ENCODE assay signal across 23 cellular contexts in the genomic region with DNA sequence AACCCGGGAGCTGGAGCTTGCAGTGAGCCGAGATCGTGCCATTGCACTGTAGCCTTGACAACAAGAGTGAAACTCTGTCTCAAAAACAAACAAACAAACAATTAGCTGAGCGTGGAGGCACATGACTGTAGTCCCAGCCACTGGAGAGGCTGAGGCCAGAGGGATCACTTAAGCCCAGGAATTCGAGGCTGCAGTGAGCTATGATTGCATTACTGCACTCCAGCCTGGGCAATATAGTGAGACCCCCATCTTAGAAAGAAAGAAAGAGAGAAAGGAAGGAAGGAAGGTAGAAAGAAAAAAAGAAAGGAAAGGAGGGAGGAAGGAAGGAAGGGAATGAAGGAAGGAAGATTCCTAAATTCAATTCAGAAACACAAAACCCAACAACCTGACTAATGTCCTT. TPM values are rescaled to one million over a fixed set of nuclear protein-coding genes. Genes with fewer than 3 reads are reported as not detected.
DNase-seq lines count a peak whose midpoint lies in the region; ATAC-seq, FAIRE-seq and TF ChIP-seq lines count a peak whose summit lies in the region.
"Had no signal": no experiment of that assay in that cellular context is flagged by ENCODE, and none has a peak within 500 bp of the region (broad histone marks: within the 10 kb centered on the region; RNA-seq: fewer than 3 reads in every experiment).

No MANE protein-coding gene starts in this region.

- H3K36me3 ChIP-seq in K562 (ENCODE audit: control insufficient read depth, insufficient read depth, low read length), result no peaks in the 10 kb centered on the region
- H3K36me3 ChIP-seq: neutrophil, right atrium auricular region, transverse colon had no signal

- H3K4me1 Mint-ChIP-seq in HFFc6 (ENCODE audit: low read depth) (peaks cover 24% of the 10 kb centered on the region), neural crest cell (peaks cover 23% of the 10 kb centered on the region)

- H3K9me3 ChIP-seq in K562 (replicated peaks; ENCODE audit: control insufficient read depth, insufficient read depth, low read depth, low read length), result no peaks in the 10 kb centered on the region
- H3K9me3 ChIP-seq: neutrophil, right atrium auricular region, transverse colon had no signal

- no peak for TF ChIP-seq CTCF in HFFc6 (IDR thresholded peaks at IDR 0.05)
- no peak for TF ChIP-seq CTCF in K562 (IDR thresholded peaks at IDR 0.05 in 2 of 3, conservative IDR thresholded peaks at IDR 0.05 in 1 of 3; ENCODE audit: insufficient read depth in 2 of 3, low read depth in 1 of 3, low read length in 3 of 3)
- no peak for TF ChIP-seq CTCF in neural crest cell (conservative IDR thresholded peaks at IDR 0.05)
- TF ChIP-seq CTCF in lower leg skin (IDR thresholded peaks at IDR 0.05), result no peak

- peaks cover 18 to 34% of the 10 kb centered on the region in 2 experiments; a peak in 4 of 5 replicates for H3K4me1 ChIP-seq in K562 (replicated peaks in 1 of 2; ENCODE audit: control insufficient read depth in 2 of 2, insufficient read depth in 2 of 2, low read length in 2 of 2)

- H3K4me3 ChIP-seq in K562 (no peak overlapping the region), lower leg skin (ENCODE audit: low read depth, poor library complexity, severe bottlenecking) (no peak overlapping the region)
- H3K4me3 ChIP-seq: right atrium auricular region, transverse colon had no signal

- no peak for TF ChIP-seq EP300 in K562 (IDR thresholded peaks at IDR 0.05; ENCODE audit: low read length)

- TF ChIP-seq POLR2A in K562 (conservative IDR thresholded peaks at IDR 0.05), result no peak
- TF ChIP-seq POLR2A in lower leg skin (IDR thresholded peaks at IDR 0.05), result no peak

- 50% methylated on average over 5 of the region's 5 CpGs for WGBS in K562 (ENCODE audit: insufficient coverage, low coverage, missing lambda C conversion rate)
- 22% methylated on average over 5 of the region's 5 CpGs for WGBS in lower leg skin, 2 donors

- in situ Hi-C loops in K562 (cut with MboI), result no loop called here
- in situ Hi-C loops in KBM-7 (cut with MboI; ENCODE audit: low pct_unique_long_range_greater_than_20kb, low sequenced_read_pairs), result no loop called here

- H3K9ac ChIP-seq in K562 (ENCODE audit: insufficient read depth in 1 of 2, low read depth in 2 of 2, low read length in 2 of 2), result no peak overlapping the region

- POLR2A ChIA-PET in K562 (lab: Yijun Ruan, JAX), result interaction anchor here (0.8 kb wide), 1 partner anchor 39 kb away, joined by 3 read pairs; no protein-coding TSS in a partner anchor

- no peak overlapping the region for H3K27ac Mint-ChIP-seq in HFFc6
- no peak overlapping the region for H3K27ac Mint-ChIP-seq in neural crest cell (ENCODE audit: unreplicated experiment)
- H3K27ac Mint-ChIP-seq: T-helper 1 cell treated with Interleukin-12 subunit alpha and Interleukin-12 subunit beta and Interleukin-4 antibody, amounts not matched to agents 30 μg/mL and 1 μg/mL, for 36 hours had no signal

- no TSS peak for BruUV-seq in K562 (replicated peaks; lab: Mats Ljungman, UMichigan)

- no peaks in the 10 kb centered on the region for H3K79me2 ChIP-seq in K562 (ENCODE audit: control insufficient read depth, insufficient read depth, low read length)

- no peaks in the 10 kb centered on the region for H3K36me3 Mint-ChIP-seq in HFFc6 (ENCODE audit: low read depth)
- H3K36me3 Mint-ChIP-seq in neural crest cell (ENCODE audit: low read depth), result no peaks in the 10 kb centered on the region
- H3K36me3 Mint-ChIP-seq: CD8-positive, alpha-beta memory T cell had no signal

- TF ChIP-seq RAD21 in K562 (CRISPR knock-in tag; conservative IDR thresholded peaks at IDR 0.05 in 1 of 2, IDR thresholded peaks at IDR 0.05 in 1 of 2), result no peak

- DNase-seq in NCI-H2081 (lab: John Stamatoyannopoulos, UW), result peak; percentile 15 to 24
- DNase-seq in NCI-H2081 treated with DMSO at 0.1 percent for 48 hours (lab: John Stamatoyannopoulos, UW), result no peak
- peak; percentile 24 for DNase-seq in HFFc6
- no peak for DNase-seq in K562 (ENCODE audit: extremely low read depth in 1 of 4, low spot score in 3 of 4)
- DNase-seq in neural crest cell (ENCODE audit: low read depth, low spot score), result no peak
- DNase-seq in lower leg skin (ENCODE audit: low spot score in 2 of 2), result no peak
- DNase-seq in KBM-7, result no peak
- no peak for DNase-seq in stimulated activated CD4-positive, alpha-beta T cell treated with anti-CD3 and anti-CD28 coated beads, Interleukin-4, amount 100 ng/mL, for 4 hours
- DNase-seq: amygdala; CD8-positive, alpha-beta memory T cell; central memory CD4-positive, alpha-beta T cell; foreskin fibroblast; GOT3; kidney glomerular epithelial cell; midbrain; Right ventricle myocardium superior; stimulated activated naive CD4-positive, alpha-beta T cell treated with Interleukin-2 at 50 U/mL for 16 hours; transverse colon had no signal

- no peak overlapping the region for H2AFZ ChIP-seq in K562 (ENCODE audit: low read depth, low read length)

- ATAC-seq in K562, result no peak

- H3K4me2 ChIP-seq in K562 (ENCODE audit: insufficient read depth, low read length), result no peak overlapping the region

- H3K4me3 Mint-ChIP-seq in HFFc6 (no peak overlapping the region), neural crest cell (peak overlapping the region; percentile 45)
- H3K4me3 Mint-ChIP-seq: CD8-positive, alpha-beta memory T cell; T-helper 1 cell treated with Interleukin-12 subunit alpha and Interleukin-12 subunit beta and Interleukin-4 antibody, amounts not matched to agents 30 μg/mL and 1 μg/mL, for 36 hours had no signal

- CTCF ChIA-PET in K562 (lab: Yijun Ruan, JAX; ENCODE audit: low intra/inter-chr PET ratio), result interaction anchor here (0.6 kb wide), 1 partner anchor 36 kb away, joined by 3 read pairs; no protein-coding TSS in a partner anchor

- H3K27me3 Mint-ChIP-seq in HFFc6 (ENCODE audit: insufficient read depth) (no peaks in the 10 kb centered on the region; the same call in none of the 2 replicates), neural crest cell (ENCODE audit: low read depth) (no peaks in the 10 kb centered on the region)

- H3K27ac ChIP-seq in K562 (ENCODE audit: extremely low read depth, low read depth, low read length), result no peak overlapping the region
- H3K27ac ChIP-seq: neutrophil, right atrium auricular region, transverse colon had no signal

- H3K9me3 Mint-ChIP-seq in HFFc6 (no peaks in the 10 kb centered on the region), neural crest cell (no peaks in the 10 kb centered on the region)
- H3K9me3 Mint-ChIP-seq: CD8-positive, alpha-beta memory T cell; T-helper 1 cell treated with Interleukin-12 subunit alpha and Interleukin-12 subunit beta and Interleukin-4 antibody, amounts not matched to agents 30 μg/mL and 1 μg/mL, for 36 hours had no signal

- H4K20me1 ChIP-seq in K562 (replicated peaks; ENCODE audit: control insufficient read depth, insufficient read depth, low read length), result no peaks in the 10 kb centered on the region

- H3K9me1 ChIP-seq in K562 (ENCODE audit: control insufficient read depth, insufficient read depth, low read length), result no peaks in the 10 kb centered on the region

- no peaks in the 10 kb centered on the region for H3K27me3 ChIP-seq in K562 (ENCODE audit: control insufficient read depth in 2 of 2, insufficient read depth in 2 of 2, low read length in 2 of 2)
- H3K27me3 ChIP-seq: right atrium auricular region, transverse colon had no signal

- FAIRE-seq in K562 (lab: Jason Lieb, UNC), result no peak
- FAIRE-seq: G401.6, GM12892 had no signal

- intact Hi-C loops in K562 (cut with micrococcal nuclease) (no loop called here), lower leg skin (cut with DNase I; ENCODE audit: low total_unique reads) (no loop called here)

RNA-seq across cellular contexts. Expression of gene FSCN1, which starts 27.7 kb away (rescaled TPM):
- total RNA-seq in HFFc6 (2021; fragmentation: NEBNext Ultra II Directional; extraction: Animal tissue kit (Norgen Biotek cat#: 25700)), result 100 to 1,000 TPM; 260 to 327 (median 310) TPM
- 24.2 and 122 TPM in 2 replicates for total RNA-seq in K562 (2011; cell fraction: chromatin; rRNA removed; ENCODE audit: low replicate concordance)
- total RNA-seq in K562 (2011; cell fraction: nucleolus; rRNA removed), result 145 and 156 TPM in 2 replicates
- 58.0 and 62.1 TPM in 2 replicates for total RNA-seq in K562 (2011; cell fraction: nucleoplasm; rRNA removed)
- total RNA-seq in K562 (2014; rRNA removed) (265 and 319 TPM in 2 replicates), K562 (2014; rRNA removed; fragmentation: Illumina TruSeq; extraction: Trizol) (20.9 and 29.5 TPM in 2 replicates), K562 (2015; rRNA removed; fragmentation: Illumina TruSeq; extraction: Trizol) (95.1 and 107 TPM in 2 replicates), K562 (2021) (414 and 417 TPM in 2 replicates), neural crest cell (398 and 416 TPM in 2 replicates), lower leg skin (100 to 1,000 TPM in 3 of 4 donors, 10 to 100 TPM in 1; 88.7 to 114 (median 106) TPM)
- polyA plus RNA-seq in K562 (2011; rRNA removed) (38.7 and 106 TPM in 2 replicates), K562 (2014; fragmentation: Illumina TruSeq; extraction: Trizol) (64.1 and 142 TPM in 2 replicates), K562 (2014; fragmentation: Nextera tagmentation; extraction: Ambion mirVana) (1 to 10 TPM in 1 of 2 experiments, under 1 TPM in 1; 0.70 to 1.2 TPM), K562 (2014; rRNA removed) (186 and 202 TPM in 2 replicates)
- 83.6 and 256 TPM in 2 replicates for polyA plus RNA-seq in K562 (2011; cell fraction: cytosol; rRNA removed)
- polyA plus RNA-seq in K562 (2011; cell fraction: nucleus; rRNA removed), result 66.4 and 105 TPM in 2 replicates
- polyA plus RNA-seq in K562 (2012), result 253 and 255 TPM in 2 replicates
- polyA minus RNA-seq in K562 (2011; rRNA and poly(A)+ RNA removed), result 23.1 and 29.3 TPM in 2 replicates
- polyA minus RNA-seq in K562 (2011; cell fraction: cytosol; rRNA and poly(A)+ RNA removed), result 186 and 269 TPM in 2 replicates
- 66.0 and 87.2 TPM in 2 replicates for polyA minus RNA-seq in K562 (2011; cell fraction: nucleus; rRNA and poly(A)+ RNA removed)

RNA-seq across cellular contexts. Expression of gene ACTB, which starts 34.5 kb away (rescaled TPM):
- over 10,000 TPM in 5 of 6 experiments, 1,000 to 10,000 TPM in 1; 9,852 to 14,845 (median 13,380) TPM for total RNA-seq in HFFc6 (2021; fragmentation: NEBNext Ultra II Directional; extraction: Animal tissue kit (Norgen Biotek cat#: 25700))
- total RNA-seq in K562 (2011; cell fraction: chromatin; rRNA removed; ENCODE audit: low replicate concordance), result 442 and 814 TPM in 2 replicates
- total RNA-seq in K562 (2011; cell fraction: nucleolus; rRNA removed), result 822 and 827 TPM in 2 replicates
- 612 and 733 TPM in 2 replicates for total RNA-seq in K562 (2011; cell fraction: nucleoplasm; rRNA removed)
- total RNA-seq in K562 (2014; rRNA removed), result 1,050 and 1,578 TPM in 2 replicates
- total RNA-seq in K562 (2014; rRNA removed; fragmentation: Illumina TruSeq; extraction: Trizol), result 1,330 and 1,372 TPM in 2 replicates
- 1,064 and 1,131 TPM in 2 replicates for total RNA-seq in K562 (2015; rRNA removed; fragmentation: Illumina TruSeq; extraction: Trizol)
- total RNA-seq in K562 (2021), result 3,434 and 3,475 TPM in 2 replicates
- polyA plus RNA-seq in K562 (2011; rRNA removed), result 394 and 1,035 TPM in 2 replicates
- 886 and 917 TPM in 2 replicates for polyA plus RNA-seq in K562 (2011; cell fraction: cytosol; rRNA removed)
- polyA plus RNA-seq in K562 (2011; cell fraction: nucleus; rRNA removed), result 1,199 and 1,212 TPM in 2 replicates
- polyA plus RNA-seq in K562 (2012), result 3,171 and 3,886 TPM in 2 replicates
- 3,161 and 3,227 TPM in 2 replicates for polyA plus RNA-seq in K562 (2014; fragmentation: Illumina TruSeq; extraction: Trizol)
- 1,000 to 10,000 TPM; 1,484 to 2,232 TPM for polyA plus RNA-seq in K562 (2014; fragmentation: Nextera tagmentation; extraction: Ambion mirVana)
- 1,030 and 1,055 TPM in 2 replicates for polyA plus RNA-seq in K562 (2014; rRNA removed)
- polyA minus RNA-seq in K562 (2011; rRNA and poly(A)+ RNA removed), result 535 and 828 TPM in 2 replicates
- polyA minus RNA-seq in K562 (2011; cell fraction: cytosol; rRNA and poly(A)+ RNA removed), result 1,311 and 2,256 TPM in 2 replicates
- polyA minus RNA-seq in K562 (2011; cell fraction: nucleus; rRNA and poly(A)+ RNA removed), result 373 and 553 TPM in 2 replicates
- total RNA-seq in neural crest cell, result 4,381 and 4,551 TPM in 2 replicates
- 1,000 to 10,000 TPM; 1,489 to 2,016 (median 1,611) TPM for total RNA-seq in lower leg skin

RNA-seq across cellular contexts. Expression of gene FBXL18, which starts 51.3 kb away (rescaled TPM):
- 10 to 100 TPM; 17.9 to 24.4 (median 20.0) TPM for total RNA-seq in HFFc6 (2021; fragmentation: NEBNext Ultra II Directional; extraction: Animal tissue kit (Norgen Biotek cat#: 25700))
- total RNA-seq in K562 (2011; cell fraction: chromatin; rRNA removed; ENCODE audit: low replicate concordance), result 15.8 and 38.3 TPM in 2 replicates
- 22.5 and 24.8 TPM in 2 replicates for total RNA-seq in K562 (2011; cell fraction: nucleolus; rRNA removed)
- total RNA-seq in K562 (2011; cell fraction: nucleoplasm; rRNA removed), result 13.9 and 14.8 TPM in 2 replicates
- total RNA-seq in K562 (2014; rRNA removed) (3.5 and 4.5 TPM in 2 replicates), K562 (2014; rRNA removed; fragmentation: Illumina TruSeq; extraction: Trizol) (1.4 and 1.5 TPM in 2 replicates), K562 (2015; rRNA removed; fragmentation: Illumina TruSeq; extraction: Trizol) (2.6 and 2.7 TPM in 2 replicates), K562 (2021) (13.4 and 14.2 TPM in 2 replicates), neural crest cell (18.7 and 19.3 TPM in 2 replicates), lower leg skin (10 to 100 TPM in 2 of 4 donors, 1 to 10 TPM in 2; 9.9 to 15.6 (median 11.0) TPM)
- polyA plus RNA-seq in K562 (2011; rRNA removed) (1.2 and 3.0 TPM in 2 replicates), K562 (2014; fragmentation: Illumina TruSeq; extraction: Trizol) (2.2 and 3.2 TPM in 2 replicates), K562 (2014; fragmentation: Nextera tagmentation; extraction: Ambion mirVana) (under 1 TPM; 0.25 to 0.31 TPM), K562 (2014; rRNA removed) (5.2 and 5.7 TPM in 2 replicates)
- polyA plus RNA-seq in K562 (2011; cell fraction: cytosol; rRNA removed), result 2.0 and 4.8 TPM in 2 replicates
- polyA plus RNA-seq in K562 (2011; cell fraction: nucleus; rRNA removed), result 3.8 and 7.6 TPM in 2 replicates
- polyA plus RNA-seq in K562 (2012), result 5.4 and 6.2 TPM in 2 replicates
- polyA minus RNA-seq in K562 (2011; rRNA and poly(A)+ RNA removed), result 1.7 and 2.2 TPM in 2 replicates
- 5.8 and 6.3 TPM in 2 replicates for polyA minus RNA-seq in K562 (2011; cell fraction: cytosol; rRNA and poly(A)+ RNA removed)
- polyA minus RNA-seq in K562 (2011; cell fraction: nucleus; rRNA and poly(A)+ RNA removed), result 5.0 and 6.2 TPM in 2 replicates

Comparison
In these comparisons a context has a peak if more than half of its experiments do, and no peak if none do; other contexts are left out.
1. DNase-seq: peak in NCI-H2081 (2 of 2) and HFFc6 (single experiment); none in NCI-H2081 treated with DMSO at 0.1 percent for 48 hours (single experiment), K562 (0 of 4), neural crest cell (single experiment), lower leg skin (0 of 2), KBM-7 (single experiment) and stimulated activated CD4-positive, alpha-beta T cell treated with anti-CD3 and anti-CD28 coated beads, Interleukin-4, amount 100 ng/mL, for 4 hours (0 of 2).